Comparison of ENCODE assay signal across 19 cellular contexts in genomic region chr5:133680830-133681555, GRCh38.
DNase-seq lines count a peak whose midpoint lies in the region; ATAC-seq and TF ChIP-seq lines count a peak whose summit lies in the region.
"Had no signal": no experiment of that assay in that cellular context is flagged by ENCODE, and none has a peak within 500 bp of the region (broad histone marks: within the 10 kb centered on the region; RNA-seq: fewer than 3 reads in every experiment).

No MANE protein-coding gene starts in this region.

- H3K27me3 Mint-ChIP-seq in natural killer cell treated with Interleukin-12 subunit alpha and Interleukin-12 subunit beta and Interleukin-15 and Interleukin-18, amount 100 ng/mL, for 72 hours, result peaks cover 10 to 11% of the 10 kb centered on the region in 2 donors
- H3K27me3 Mint-ChIP-seq in natural killer cell (ENCODE audit: low read depth in 2 of 2), result peaks cover 7 to 14% of the 10 kb centered on the region in 2 donors
- H3K27me3 Mint-ChIP-seq in activated CD8-positive, alpha-beta memory T cell treated with anti-CD3 and anti-CD28 coated beads, Interleukin-2, amount 10 ng/mL, durations not matched to agents 7 days and 5 days, result peaks cover 32% of the 10 kb centered on the region
- H3K27me3 Mint-ChIP-seq: CD4-positive, CD25-positive, alpha-beta regulatory T cell had no signal

- DNase-seq in natural killer cell treated with Interleukin-12 subunit alpha and Interleukin-12 subunit beta and Interleukin-15 and Interleukin-18, amount 100 ng/mL, for 72 hours (ENCODE audit: low spot score), result no peak
- DNase-seq in natural killer cell, result no peak
- DNase-seq in activated CD8-positive, alpha-beta memory T cell treated with anti-CD3 and anti-CD28 coated beads, Interleukin-2, amount 10 ng/mL, durations not matched to agents 7 days and 5 days, result peak; percentile 25
- peak; percentile 43 for DNase-seq in islet precursor cell
- DNase-seq in inferior parietal cortex (ENCODE audit: extremely low spot score), result no peak
- DNase-seq in stimulated activated CD4-positive, alpha-beta T cell treated with anti-CD3 and anti-CD28 coated beads, Interleukin-2, amount 100 ng/mL, for 24 hours, result no peak
- DNase-seq: COR-L47, DMS153, GF-D8, HCEC 1CT, MM.1S, NCI-H1092 treated with DMSO at 0.1 percent for 48 hours, NCI-H2227 treated with DMSO at 0.1 percent for 48 hours, NCI-H510A treated with DMSO at 0.1 percent for 48 hours, PC-3 had no signal

- H3K27ac Mint-ChIP-seq in natural killer cell treated with Interleukin-12 subunit alpha and Interleukin-12 subunit beta and Interleukin-15 and Interleukin-18, amount 100 ng/mL, for 72 hours, result no peak overlapping the region
- H3K27ac Mint-ChIP-seq in natural killer cell, result no peak overlapping the region
- no peak overlapping the region for H3K27ac Mint-ChIP-seq in activated CD8-positive, alpha-beta memory T cell treated with anti-CD3 and anti-CD28 coated beads, Interleukin-2, amount 10 ng/mL, durations not matched to agents 7 days and 5 days
- H3K27ac Mint-ChIP-seq: B cell; CD4-positive, CD25-positive, alpha-beta regulatory T cell had no signal

- H3K4me3 Mint-ChIP-seq in natural killer cell treated with Interleukin-12 subunit alpha and Interleukin-12 subunit beta and Interleukin-15 and Interleukin-18, amount 100 ng/mL, for 72 hours, result no peak overlapping the region
- no peak overlapping the region for H3K4me3 Mint-ChIP-seq in natural killer cell
- H3K4me3 Mint-ChIP-seq in activated CD8-positive, alpha-beta memory T cell treated with anti-CD3 and anti-CD28 coated beads, Interleukin-2, amount 10 ng/mL, durations not matched to agents 7 days and 5 days, result no peak overlapping the region
- H3K4me3 Mint-ChIP-seq: B cell; CD4-positive, CD25-positive, alpha-beta regulatory T cell had no signal

- peak; percentile 46 to 53 for ATAC-seq in natural killer cell treated with Interleukin-12 subunit alpha and Interleukin-12 subunit beta and Interleukin-15 and Interleukin-18, amount 100 ng/mL, for 72 hours
- no peak for ATAC-seq in natural killer cell
- ATAC-seq in activated CD8-positive, alpha-beta memory T cell treated with anti-CD3 and anti-CD28 coated beads, Interleukin-2, amount 10 ng/mL, durations not matched to agents 7 days and 5 days, result no peak
- ATAC-seq in HG02798 (IDR thresholded peaks at IDR 0.05; ENCODE audit: poor library complexity, unreplicated experiment), result no peak
- ATAC-seq in HG03039 (IDR thresholded peaks at IDR 0.05; ENCODE audit: unreplicated experiment), result no peak
- ATAC-seq: PC-3 had no signal

- no peak for TF ChIP-seq CTCF in natural killer cell (IDR thresholded peaks at IDR 0.05)

- no peaks in the 10 kb centered on the region for H3K4me1 Mint-ChIP-seq in natural killer cell treated with Interleukin-12 subunit alpha and Interleukin-12 subunit beta and Interleukin-15 and Interleukin-18, amount 100 ng/mL, for 72 hours (ENCODE audit: low read depth in 2 of 2)
- H3K4me1 Mint-ChIP-seq in natural killer cell, result no peaks in the 10 kb centered on the region
- H3K4me1 Mint-ChIP-seq in activated CD8-positive, alpha-beta memory T cell treated with anti-CD3 and anti-CD28 coated beads, Interleukin-2, amount 10 ng/mL, durations not matched to agents 7 days and 5 days, result peaks cover 2% of the 10 kb centered on the region
- H3K4me1 Mint-ChIP-seq: CD4-positive, CD25-positive, alpha-beta regulatory T cell had no signal

- no peaks in the 10 kb centered on the region for H3K9me3 Mint-ChIP-seq in natural killer cell treated with Interleukin-12 subunit alpha and Interleukin-12 subunit beta and Interleukin-15 and Interleukin-18, amount 100 ng/mL, for 72 hours
- no peaks in the 10 kb centered on the region for H3K9me3 Mint-ChIP-seq in natural killer cell
- no peaks in the 10 kb centered on the region for H3K9me3 Mint-ChIP-seq in activated CD8-positive, alpha-beta memory T cell treated with anti-CD3 and anti-CD28 coated beads, Interleukin-2, amount 10 ng/mL, durations not matched to agents 7 days and 5 days (ENCODE audit: low read depth)
- H3K9me3 Mint-ChIP-seq: CD4-positive, CD25-positive, alpha-beta regulatory T cell had no signal

- CTCF ChIA-PET in activated CD8-positive, alpha-beta memory T cell treated with anti-CD3 and anti-CD28 coated beads, Interleukin-2, amount 10 ng/mL, durations not matched to agents 7 days and 5 days (lab: Charles Lee), result no interaction called here

- no peaks in the 10 kb centered on the region for H3K36me3 Mint-ChIP-seq in natural killer cell treated with Interleukin-12 subunit alpha and Interleukin-12 subunit beta and Interleukin-15 and Interleukin-18, amount 100 ng/mL, for 72 hours
- H3K36me3 Mint-ChIP-seq in natural killer cell, result no peaks in the 10 kb centered on the region
- H3K36me3 Mint-ChIP-seq in activated CD8-positive, alpha-beta memory T cell treated with anti-CD3 and anti-CD28 coated beads, Interleukin-2, amount 10 ng/mL, durations not matched to agents 7 days and 5 days, result no peaks in the 10 kb centered on the region
- H3K36me3 Mint-ChIP-seq: CD4-positive, CD25-positive, alpha-beta regulatory T cell had no signal

- intact Hi-C loops in natural killer cell (cut with micrococcal nuclease), result no loop called here

Comparison
In these comparisons a context has a peak if more than half of its experiments do, and no peak if none do; other contexts are left out.
1. ATAC-seq: peak in natural killer cell treated with Interleukin-12 subunit alpha and Interleukin-12 subunit beta and Interleukin-15 and Interleukin-18, amount 100 ng/mL, for 72 hours (2 of 2); none in natural killer cell (0 of 3), activated CD8-positive, alpha-beta memory T cell treated with anti-CD3 and anti-CD28 coated beads, Interleukin-2, amount 10 ng/mL, durations not matched to agents 7 days and 5 days (single experiment), HG02798 (single experiment) and HG03039 (single experiment).
2. DNase-seq: peak in activated CD8-positive, alpha-beta memory T cell treated with anti-CD3 and anti-CD28 coated beads, Interleukin-2, amount 10 ng/mL, durations not matched to agents 7 days and 5 days (single experiment) and islet precursor cell (single experiment); none in natural killer cell treated with Interleukin-12 subunit alpha and Interleukin-12 subunit beta and Interleukin-15 and Interleukin-18, amount 100 ng/mL, for 72 hours (single experiment), natural killer cell (single experiment), inferior parietal cortex (single experiment) and stimulated activated CD4-positive, alpha-beta T cell treated with anti-CD3 and anti-CD28 coated beads, Interleukin-2, amount 100 ng/mL, for 24 hours (0 of 2).